In the genomic region with DNA sequence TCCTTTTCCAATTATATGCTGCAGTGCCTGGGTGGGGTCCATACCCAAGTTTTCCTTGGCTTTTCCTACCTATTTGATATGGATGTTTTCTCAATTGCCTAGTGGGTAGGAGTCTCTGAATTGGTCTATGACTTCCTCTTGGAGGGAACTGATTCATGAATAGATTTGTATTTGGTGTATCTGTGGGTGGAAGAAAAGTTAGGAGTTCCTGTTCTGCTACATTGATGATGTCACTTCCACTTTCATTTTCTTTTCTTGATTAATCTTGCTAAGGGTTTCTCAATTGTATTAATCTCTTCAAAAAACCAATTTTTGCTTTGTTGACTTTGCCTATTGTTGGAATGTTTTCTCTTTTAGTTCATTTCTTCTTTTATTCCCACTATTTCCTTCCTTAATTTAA, we compare ENCODE assay signal across 2 cellular contexts.
TF ChIP-seq lines count a peak whose summit lies in the region.

No MANE protein-coding gene starts in this region.

TF ChIP-seq in SK-N-SH, 30 proteins besides CTCF, POLR2A, EP300 and RAD21:
- TF ChIP-seq, protein P1, sequence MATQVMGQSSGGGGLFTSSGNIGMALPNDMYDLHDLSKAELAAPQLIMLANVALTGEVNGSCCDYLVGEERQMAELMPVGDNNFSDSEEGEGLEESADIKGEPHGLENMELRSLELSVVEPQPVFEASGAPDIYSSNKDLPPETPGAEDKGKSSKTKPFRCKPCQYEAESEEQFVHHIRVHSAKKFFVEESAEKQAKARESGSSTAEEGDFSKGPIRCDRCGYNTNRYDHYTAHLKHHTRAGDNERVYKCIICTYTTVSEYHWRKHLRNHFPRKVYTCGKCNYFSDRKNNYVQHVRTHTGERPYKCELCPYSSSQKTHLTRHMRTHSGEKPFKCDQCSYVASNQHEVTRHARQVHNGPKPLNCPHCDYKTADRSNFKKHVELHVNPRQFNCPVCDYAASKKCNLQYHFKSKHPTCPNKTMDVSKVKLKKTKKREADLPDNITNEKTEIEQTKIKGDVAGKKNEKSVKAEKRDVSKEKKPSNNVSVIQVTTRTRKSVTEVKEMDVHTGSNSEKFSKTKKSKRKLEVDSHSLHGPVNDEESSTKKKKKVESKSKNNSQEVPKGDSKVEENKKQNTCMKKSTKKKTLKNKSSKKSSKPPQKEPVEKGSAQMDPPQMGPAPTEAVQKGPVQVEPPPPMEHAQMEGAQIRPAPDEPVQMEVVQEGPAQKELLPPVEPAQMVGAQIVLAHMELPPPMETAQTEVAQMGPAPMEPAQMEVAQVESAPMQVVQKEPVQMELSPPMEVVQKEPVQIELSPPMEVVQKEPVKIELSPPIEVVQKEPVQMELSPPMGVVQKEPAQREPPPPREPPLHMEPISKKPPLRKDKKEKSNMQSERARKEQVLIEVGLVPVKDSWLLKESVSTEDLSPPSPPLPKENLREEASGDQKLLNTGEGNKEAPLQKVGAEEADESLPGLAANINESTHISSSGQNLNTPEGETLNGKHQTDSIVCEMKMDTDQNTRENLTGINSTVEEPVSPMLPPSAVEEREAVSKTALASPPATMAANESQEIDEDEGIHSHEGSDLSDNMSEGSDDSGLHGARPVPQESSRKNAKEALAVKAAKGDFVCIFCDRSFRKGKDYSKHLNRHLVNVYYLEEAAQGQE (IDR thresholded peaks at IDR 0.05; ENCODE audit: low read depth, low read length), result no peak
- TF ChIP-seq SIN3A (IDR thresholded peaks at IDR 0.05; ENCODE audit: borderline replicate concordance, low read depth, low read length) (no peak), JUND (IDR thresholded peaks at IDR 0.05) (no peak), NRF1 (IDR thresholded peaks at IDR 0.05; ENCODE audit: low read depth, low read length) (no peak), FOXJ3 (CRISPR knock-in tag; IDR thresholded peaks at IDR 0.05) (no peak)
TF ChIP-seq in SK-N-SH: peak in this region for 0.

TF ChIP-seq in SK-N-SH treated with all-trans-retinoic acid at 6 μM for 48 hours, 23 proteins besides CTCF, POLR2A, EP300 and RAD21:
- TF ChIP-seq ESRRG (CRISPR knock-in tag; IDR thresholded peaks at IDR 0.05) (no peak), ZFP30 (CRISPR knock-in tag; IDR thresholded peaks at IDR 0.05) (no peak), CSDC2 (CRISPR knock-in tag; IDR thresholded peaks at IDR 0.05) (no peak), ISL1 (CRISPR knock-in tag; IDR thresholded peaks at IDR 0.05) (no peak), TOX (CRISPR knock-in tag; IDR thresholded peaks at IDR 0.05; ENCODE audit: borderline replicate concordance) (no peak), ZC3H10 (CRISPR knock-in tag; IDR thresholded peaks at IDR 0.05) (no peak), ZFP3 (CRISPR knock-in tag; IDR thresholded peaks at IDR 0.05) (no peak), GLIS3 (CRISPR knock-in tag; IDR thresholded peaks at IDR 0.05) (no peak), PPARA (CRISPR knock-in tag; IDR thresholded peaks at IDR 0.05; ENCODE audit: borderline replicate concordance) (no peak), RARB (CRISPR knock-in tag; IDR thresholded peaks at IDR 0.05) (no peak)
- TF ChIP-seq, protein P2, sequence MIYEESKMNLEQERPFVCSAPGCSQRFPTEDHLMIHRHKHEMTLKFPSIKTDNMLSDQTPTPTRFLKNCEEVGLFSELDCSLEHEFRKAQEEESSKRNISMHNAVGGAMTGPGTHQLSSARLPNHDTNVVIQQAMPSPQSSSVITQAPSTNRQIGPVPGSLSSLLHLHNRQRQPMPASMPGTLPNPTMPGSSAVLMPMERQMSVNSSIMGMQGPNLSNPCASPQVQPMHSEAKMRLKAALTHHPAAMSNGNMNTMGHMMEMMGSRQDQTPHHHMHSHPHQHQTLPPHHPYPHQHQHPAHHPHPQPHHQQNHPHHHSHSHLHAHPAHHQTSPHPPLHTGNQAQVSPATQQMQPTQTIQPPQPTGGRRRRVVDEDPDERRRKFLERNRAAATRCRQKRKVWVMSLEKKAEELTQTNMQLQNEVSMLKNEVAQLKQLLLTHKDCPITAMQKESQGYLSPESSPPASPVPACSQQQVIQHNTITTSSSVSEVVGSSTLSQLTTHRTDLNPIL (CRISPR knock-in tag; IDR thresholded peaks at IDR 0.05; ENCODE audit: low read depth), result no peak
- TF ChIP-seq, protein P3, sequence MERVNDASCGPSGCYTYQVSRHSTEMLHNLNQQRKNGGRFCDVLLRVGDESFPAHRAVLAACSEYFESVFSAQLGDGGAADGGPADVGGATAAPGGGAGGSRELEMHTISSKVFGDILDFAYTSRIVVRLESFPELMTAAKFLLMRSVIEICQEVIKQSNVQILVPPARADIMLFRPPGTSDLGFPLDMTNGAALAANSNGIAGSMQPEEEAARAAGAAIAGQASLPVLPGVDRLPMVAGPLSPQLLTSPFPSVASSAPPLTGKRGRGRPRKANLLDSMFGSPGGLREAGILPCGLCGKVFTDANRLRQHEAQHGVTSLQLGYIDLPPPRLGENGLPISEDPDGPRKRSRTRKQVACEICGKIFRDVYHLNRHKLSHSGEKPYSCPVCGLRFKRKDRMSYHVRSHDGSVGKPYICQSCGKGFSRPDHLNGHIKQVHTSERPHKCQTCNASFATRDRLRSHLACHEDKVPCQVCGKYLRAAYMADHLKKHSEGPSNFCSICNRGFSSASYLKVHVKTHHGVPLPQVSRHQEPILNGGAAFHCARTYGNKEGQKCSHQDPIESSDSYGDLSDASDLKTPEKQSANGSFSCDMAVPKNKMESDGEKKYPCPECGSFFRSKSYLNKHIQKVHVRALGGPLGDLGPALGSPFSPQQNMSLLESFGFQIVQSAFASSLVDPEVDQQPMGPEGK (CRISPR knock-in tag; IDR thresholded peaks at IDR 0.05; ENCODE audit: borderline replicate concordance), result no peak
- TF ChIP-seq, protein P4, sequence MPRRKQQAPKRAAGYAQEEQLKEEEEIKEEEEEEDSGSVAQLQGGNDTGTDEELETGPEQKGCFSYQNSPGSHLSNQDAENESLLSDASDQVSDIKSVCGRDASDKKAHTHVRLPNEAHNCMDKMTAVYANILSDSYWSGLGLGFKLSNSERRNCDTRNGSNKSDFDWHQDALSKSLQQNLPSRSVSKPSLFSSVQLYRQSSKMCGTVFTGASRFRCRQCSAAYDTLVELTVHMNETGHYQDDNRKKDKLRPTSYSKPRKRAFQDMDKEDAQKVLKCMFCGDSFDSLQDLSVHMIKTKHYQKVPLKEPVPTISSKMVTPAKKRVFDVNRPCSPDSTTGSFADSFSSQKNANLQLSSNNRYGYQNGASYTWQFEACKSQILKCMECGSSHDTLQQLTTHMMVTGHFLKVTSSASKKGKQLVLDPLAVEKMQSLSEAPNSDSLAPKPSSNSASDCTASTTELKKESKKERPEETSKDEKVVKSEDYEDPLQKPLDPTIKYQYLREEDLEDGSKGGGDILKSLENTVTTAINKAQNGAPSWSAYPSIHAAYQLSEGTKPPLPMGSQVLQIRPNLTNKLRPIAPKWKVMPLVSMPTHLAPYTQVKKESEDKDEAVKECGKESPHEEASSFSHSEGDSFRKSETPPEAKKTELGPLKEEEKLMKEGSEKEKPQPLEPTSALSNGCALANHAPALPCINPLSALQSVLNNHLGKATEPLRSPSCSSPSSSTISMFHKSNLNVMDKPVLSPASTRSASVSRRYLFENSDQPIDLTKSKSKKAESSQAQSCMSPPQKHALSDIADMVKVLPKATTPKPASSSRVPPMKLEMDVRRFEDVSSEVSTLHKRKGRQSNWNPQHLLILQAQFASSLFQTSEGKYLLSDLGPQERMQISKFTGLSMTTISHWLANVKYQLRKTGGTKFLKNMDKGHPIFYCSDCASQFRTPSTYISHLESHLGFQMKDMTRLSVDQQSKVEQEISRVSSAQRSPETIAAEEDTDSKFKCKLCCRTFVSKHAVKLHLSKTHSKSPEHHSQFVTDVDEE (CRISPR knock-in tag; IDR thresholded peaks at IDR 0.05), result no peak
- TF ChIP-seq, protein P5, sequence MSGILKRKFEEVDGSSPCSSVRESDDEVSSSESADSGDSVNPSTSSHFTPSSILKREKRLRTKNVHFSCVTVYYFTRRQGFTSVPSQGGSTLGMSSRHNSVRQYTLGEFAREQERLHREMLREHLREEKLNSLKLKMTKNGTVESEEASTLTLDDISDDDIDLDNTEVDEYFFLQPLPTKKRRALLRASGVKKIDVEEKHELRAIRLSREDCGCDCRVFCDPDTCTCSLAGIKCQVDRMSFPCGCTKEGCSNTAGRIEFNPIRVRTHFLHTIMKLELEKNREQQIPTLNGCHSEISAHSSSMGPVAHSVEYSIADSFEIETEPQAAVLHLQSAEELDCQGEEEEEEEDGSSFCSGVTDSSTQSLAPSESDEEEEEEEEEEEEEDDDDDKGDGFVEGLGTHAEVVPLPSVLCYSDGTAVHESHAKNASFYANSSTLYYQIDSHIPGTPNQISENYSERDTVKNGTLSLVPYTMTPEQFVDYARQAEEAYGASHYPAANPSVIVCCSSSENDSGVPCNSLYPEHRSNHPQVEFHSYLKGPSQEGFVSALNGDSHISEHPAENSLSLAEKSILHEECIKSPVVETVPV (CRISPR knock-in tag; IDR thresholded peaks at IDR 0.05), result no peak
